In genomic region chr18:21105936-21106335, GRCh38 we compare ENCODE assay signal across 12 cellular contexts. TPM values are rescaled to one million over a fixed set of nuclear protein-coding genes. Genes with fewer than 3 reads are reported as not detected.
DNase-seq lines count a peak whose midpoint lies in the region; ATAC-seq and TF ChIP-seq lines count a peak whose summit lies in the region.
"Had no signal": no experiment of that assay in that cellular context is flagged by ENCODE, and none has a peak within 500 bp of the region (broad histone marks: within the 10 kb centered on the region; RNA-seq: fewer than 3 reads in every experiment).

No MANE protein-coding gene starts in this region.

- peaks cover 32% of the 10 kb centered on the region for H3K4me1 Mint-ChIP-seq in MCF 10A (ENCODE audit: insufficient read depth, unreplicated experiment)
- H3K4me1 Mint-ChIP-seq in activated naive CD8-positive, alpha-beta T cell treated with anti-CD3 and anti-CD28 coated beads, Interleukin-2, amount 50 U/mL, for 24 hours = peaks cover 33% of the 10 kb centered on the region
- peaks cover 41% of the 10 kb centered on the region for H3K4me1 Mint-ChIP-seq in stimulated activated naive CD8-positive, alpha-beta T cell treated with anti-CD3 and anti-CD28 coated beads, Interleukin-15, amount 100 ng/mL, for 72 hours

- no peak overlapping the region for H3K27ac Mint-ChIP-seq in MCF 10A (ENCODE audit: low read depth, unreplicated experiment)
- peak overlapping the region; percentile 36 for H3K27ac Mint-ChIP-seq in activated naive CD8-positive, alpha-beta T cell treated with anti-CD3 and anti-CD28 coated beads, Interleukin-2, amount 50 U/mL, for 24 hours
- H3K27ac Mint-ChIP-seq in stimulated activated naive CD8-positive, alpha-beta T cell treated with anti-CD3 and anti-CD28 coated beads, Interleukin-15, amount 100 ng/mL, for 72 hours = no peak overlapping the region

- TF ChIP-seq POLR2A in breast epithelium (IDR thresholded peaks at IDR 0.05) = no peak

- no peaks in the 10 kb centered on the region for H3K9me3 Mint-ChIP-seq in MCF 10A (ENCODE audit: unreplicated experiment)
- H3K9me3 Mint-ChIP-seq in activated naive CD8-positive, alpha-beta T cell treated with anti-CD3 and anti-CD28 coated beads, Interleukin-2, amount 50 U/mL, for 24 hours = no peaks in the 10 kb centered on the region
- no peaks in the 10 kb centered on the region for H3K9me3 Mint-ChIP-seq in stimulated activated naive CD8-positive, alpha-beta T cell treated with anti-CD3 and anti-CD28 coated beads, Interleukin-15, amount 100 ng/mL, for 72 hours

- no peaks in the 10 kb centered on the region for H3K27me3 ChIP-seq in breast epithelium
- H3K27me3 ChIP-seq: heart left ventricle had no signal

- intact Hi-C loops in MCF 10A (cut with micrococcal nuclease) (loop anchor here (5.0 to 10.0 kb wide), 2 partner anchors 34 to 101 kb away; no protein-coding TSS in a partner anchor), breast epithelium (cut with DNase I; ENCODE audit: low total_unique reads) (no loop called here)

- no peak overlapping the region for H3K27ac ChIP-seq in breast epithelium
- H3K27ac ChIP-seq: heart left ventricle had no signal

- H3K27me3 Mint-ChIP-seq in MCF 10A (ENCODE audit: insufficient read depth, unreplicated experiment) = no peaks in the 10 kb centered on the region
- no peaks in the 10 kb centered on the region for H3K27me3 Mint-ChIP-seq in activated naive CD8-positive, alpha-beta T cell treated with anti-CD3 and anti-CD28 coated beads, Interleukin-2, amount 50 U/mL, for 24 hours
- H3K27me3 Mint-ChIP-seq in stimulated activated naive CD8-positive, alpha-beta T cell treated with anti-CD3 and anti-CD28 coated beads, Interleukin-15, amount 100 ng/mL, for 72 hours = no peaks in the 10 kb centered on the region

- ATAC-seq in HG02678 (IDR thresholded peaks at IDR 0.05; ENCODE audit: unreplicated experiment) (peak; percentile 54), GM21515 (IDR thresholded peaks at IDR 0.05; ENCODE audit: unreplicated experiment) (no peak)
- ATAC-seq in activated naive CD8-positive, alpha-beta T cell treated with anti-CD3 and anti-CD28 coated beads, Interleukin-2, amount 50 U/mL, for 24 hours = no peak
- ATAC-seq in stimulated activated naive CD8-positive, alpha-beta T cell treated with anti-CD3 and anti-CD28 coated beads, Interleukin-15, amount 100 ng/mL, for 72 hours = no peak

- H3K9me3 ChIP-seq in breast epithelium = no peaks in the 10 kb centered on the region
- H3K9me3 ChIP-seq: heart left ventricle had no signal

- no peaks in the 10 kb centered on the region for H3K36me3 ChIP-seq in breast epithelium
- H3K36me3 ChIP-seq: heart left ventricle had no signal

- no TSS peak for BruUV-seq in MCF 10A (replicated peaks; lab: Mats Ljungman, UMichigan)

- no peaks in the 10 kb centered on the region for H3K36me3 Mint-ChIP-seq in MCF 10A (ENCODE audit: insufficient read depth, unreplicated experiment)
- H3K36me3 Mint-ChIP-seq in activated naive CD8-positive, alpha-beta T cell treated with anti-CD3 and anti-CD28 coated beads, Interleukin-2, amount 50 U/mL, for 24 hours (ENCODE audit: low read depth) = peaks cover 12% of the 10 kb centered on the region

- DNase-seq in MCF 10A (ENCODE audit: unreplicated experiment) = no peak
- DNase-seq in breast epithelium (ENCODE audit: low spot score in 2 of 2) = no peak
- no peak for DNase-seq in activated naive CD8-positive, alpha-beta T cell treated with anti-CD3 and anti-CD28 coated beads, Interleukin-2, amount 50 U/mL, for 24 hours
- DNase-seq in stimulated activated naive CD8-positive, alpha-beta T cell treated with anti-CD3 and anti-CD28 coated beads, Interleukin-15, amount 100 ng/mL, for 72 hours = no peak
- no peak for DNase-seq in stimulated activated CD4-positive, alpha-beta T cell treated with anti-CD3 and anti-CD28 coated beads, Interleukin-12 subunit alpha, Interleukin-12 subunit beta, amount 100 ng/mL, for 4 hours
- no peak for DNase-seq in NCI-H69 (lab: John Stamatoyannopoulos, UW)
- DNase-seq: activated naive CD4-positive, alpha-beta T cell; GOT3; heart left ventricle; stimulated activated naive CD4-positive, alpha-beta T cell had no signal

- H3K4me3 ChIP-seq in breast epithelium = peak overlapping the region in 1 of 3 donors; percentile 7

- TF ChIP-seq CTCF in MCF 10A (IDR thresholded peaks at IDR 0.05; ENCODE audit: unreplicated experiment) (no peak), breast epithelium (IDR thresholded peaks at IDR 0.05) (no peak)

- H3K4me3 Mint-ChIP-seq in MCF 10A (ENCODE audit: unreplicated experiment) = peak overlapping the region; percentile 24
- no peak overlapping the region for H3K4me3 Mint-ChIP-seq in activated naive CD8-positive, alpha-beta T cell treated with anti-CD3 and anti-CD28 coated beads, Interleukin-2, amount 50 U/mL, for 24 hours
- peak overlapping the region; percentile 1 to 2 for H3K4me3 Mint-ChIP-seq in stimulated activated naive CD8-positive, alpha-beta T cell treated with anti-CD3 and anti-CD28 coated beads, Interleukin-15, amount 100 ng/mL, for 72 hours

- CTCF ChIA-PET in MCF 10A (lab: Yijun Ruan, JAX) = no interaction called here

- POLR2A ChIA-PET in MCF 10A (lab: Yijun Ruan, JAX) = no interaction called here

- peaks cover 0 to 8% of the 10 kb centered on the region in 2 donors for H3K4me1 ChIP-seq in breast epithelium

RNA-seq across cellular contexts. Expression of gene ROCK1, which starts 5.7 kb away (rescaled TPM):
- total RNA-seq in MCF 10A (2022) (44.6 and 47.9 TPM in 2 replicates), breast epithelium (10 to 100 TPM; 79.3 to 99.2 (median 86.6) TPM)
